ENCODE assay signal across 21 cellular contexts in the genomic region with DNA sequence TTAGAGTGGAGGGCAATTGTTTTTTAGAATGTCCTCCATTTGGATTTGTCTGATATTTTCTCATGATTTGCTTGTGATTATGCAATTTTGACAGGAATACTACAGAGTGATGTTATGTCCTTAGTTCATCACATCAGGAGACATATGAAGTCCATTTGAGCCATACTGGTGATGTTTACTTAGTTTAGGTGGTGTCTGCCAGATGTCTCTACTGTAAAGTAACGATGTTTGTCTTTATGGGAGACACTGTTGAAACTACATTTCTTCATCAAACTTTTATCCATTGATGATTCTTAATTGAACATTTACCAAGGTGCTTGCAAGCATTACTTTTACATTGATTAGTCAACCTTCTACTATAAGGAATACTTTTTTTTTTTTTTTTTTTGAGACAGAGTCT.
"Had no signal": no experiment of that assay in that cellular context is flagged by ENCODE, and none has a peak within 500 bp of the region (broad histone marks: within the 10 kb centered on the region; RNA-seq: fewer than 3 reads in every experiment).

No MANE protein-coding gene starts in this region.

- ATAC-seq: effector memory CD8-positive, alpha-beta T cell; esophagus mucosa; gastrocnemius medialis; heart right ventricle; left lung; left ventricle myocardium superior; lower lobe of right lung had no signal

- H3K4me1 ChIP-seq: gastrocnemius medialis, heart right ventricle, left lung, lower lobe of right lung had no signal

- H3K4me1 Mint-ChIP-seq: mesothelial cell of epicardium had no signal

- H3K4me3 ChIP-seq: colonic mucosa, esophagus squamous epithelium, gastrocnemius medialis, heart right ventricle, left lung, lower lobe of right lung had no signal

- H3K9me3 ChIP-seq: colonic mucosa, esophagus squamous epithelium, gastrocnemius medialis, heart right ventricle, left lung, lower lobe of right lung had no signal

- H3K4me3 Mint-ChIP-seq: dendritic cell treated with granulocyte-macrophage colony-stimulating factor and Interleukin-4, amounts not matched to agents 40 ng/mL and 50 ng/mL, for 4 days; effector memory CD8-positive, alpha-beta T cell; endodermal cell; mesothelial cell of epicardium had no signal

- H3K36me3 ChIP-seq: colonic mucosa had no signal

- DNase-seq: colonic mucosa; cortex of kidney; effector CD8-positive, alpha-beta T cell; effector memory CD8-positive, alpha-beta T cell; endodermal cell; erythroblast; esophagus squamous epithelium; foreskin fibroblast; foreskin melanocyte; gastrocnemius medialis; glutamatergic neuron; heart right ventricle; hippocampal formation; left lung; left ventricle myocardium superior; lower lobe of right lung; mesenchymal stem cell had no signal

- H3K27ac ChIP-seq: epithelial cell of prostate, esophagus squamous epithelium, gastrocnemius medialis, heart right ventricle, left lung, lower lobe of right lung had no signal

- H3K27me3 ChIP-seq: colonic mucosa, esophagus squamous epithelium, gastrocnemius medialis, heart right ventricle, left lung had no signal

- H3K9me3 Mint-ChIP-seq: dendritic cell treated with granulocyte-macrophage colony-stimulating factor and Interleukin-4, amounts not matched to agents 40 ng/mL and 50 ng/mL, for 4 days; effector memory CD8-positive, alpha-beta T cell; endodermal cell; mesothelial cell of epicardium had no signal

- H3K27me3 Mint-ChIP-seq: dendritic cell treated with granulocyte-macrophage colony-stimulating factor and Interleukin-4, amounts not matched to agents 40 ng/mL and 50 ng/mL, for 4 days; effector memory CD8-positive, alpha-beta T cell had no signal

- H3K27ac Mint-ChIP-seq: dendritic cell treated with granulocyte-macrophage colony-stimulating factor and Interleukin-4, amounts not matched to agents 40 ng/mL and 50 ng/mL, for 4 days; effector memory CD8-positive, alpha-beta T cell; endodermal cell; mesothelial cell of epicardium had no signal
